ENCODE assay signal across 8 cellular contexts in the genomic region with DNA sequence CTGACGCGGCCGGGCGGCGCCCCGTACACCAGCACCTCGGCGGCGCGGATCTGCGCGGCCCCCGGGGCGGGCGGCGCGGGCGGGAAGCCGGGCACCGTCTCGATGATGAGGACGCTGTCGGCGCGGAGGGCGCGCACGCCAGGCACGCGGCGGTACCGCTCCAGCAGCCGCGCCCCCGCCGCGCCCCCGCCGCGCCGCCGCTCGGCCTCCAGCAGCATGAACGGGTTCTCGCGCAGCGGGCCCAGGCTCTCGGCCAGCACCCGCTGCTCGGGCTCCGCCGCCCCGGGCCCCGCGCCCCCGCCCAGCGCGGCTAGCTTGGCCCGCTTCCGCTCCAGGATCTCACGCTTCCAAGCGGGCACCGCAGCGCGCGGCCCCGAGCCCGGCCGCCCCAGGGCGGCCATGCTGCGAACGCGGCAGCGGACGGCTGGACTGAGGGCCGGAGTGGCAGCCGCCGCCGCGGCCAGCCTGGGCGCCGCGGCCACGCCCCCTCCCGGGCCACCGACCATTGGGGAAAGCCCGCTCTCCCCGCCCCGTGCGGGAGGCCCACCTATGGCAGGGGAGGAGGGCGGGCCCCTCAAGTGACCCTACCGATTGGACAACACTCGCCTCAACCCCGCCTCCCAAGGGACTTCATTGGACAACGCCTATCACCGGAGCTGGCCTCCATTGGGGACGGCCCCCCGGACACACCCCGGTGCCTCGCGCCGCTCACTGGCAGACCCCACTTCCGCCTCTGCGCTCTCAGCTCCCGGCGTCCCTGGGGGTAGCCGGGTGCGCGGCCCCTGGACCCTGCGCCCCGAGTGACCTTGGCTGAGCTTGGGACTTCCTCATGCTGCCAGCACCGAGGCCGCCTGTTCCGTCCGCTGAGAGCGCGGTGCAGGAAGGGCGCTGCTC. TPM values are rescaled to one million over a fixed set of nuclear protein-coding genes. Genes with fewer than 3 reads are reported as not detected.
DNase-seq lines count a peak whose midpoint lies in the region; ATAC-seq and TF ChIP-seq lines count a peak whose summit lies in the region.

A gene with protein sequence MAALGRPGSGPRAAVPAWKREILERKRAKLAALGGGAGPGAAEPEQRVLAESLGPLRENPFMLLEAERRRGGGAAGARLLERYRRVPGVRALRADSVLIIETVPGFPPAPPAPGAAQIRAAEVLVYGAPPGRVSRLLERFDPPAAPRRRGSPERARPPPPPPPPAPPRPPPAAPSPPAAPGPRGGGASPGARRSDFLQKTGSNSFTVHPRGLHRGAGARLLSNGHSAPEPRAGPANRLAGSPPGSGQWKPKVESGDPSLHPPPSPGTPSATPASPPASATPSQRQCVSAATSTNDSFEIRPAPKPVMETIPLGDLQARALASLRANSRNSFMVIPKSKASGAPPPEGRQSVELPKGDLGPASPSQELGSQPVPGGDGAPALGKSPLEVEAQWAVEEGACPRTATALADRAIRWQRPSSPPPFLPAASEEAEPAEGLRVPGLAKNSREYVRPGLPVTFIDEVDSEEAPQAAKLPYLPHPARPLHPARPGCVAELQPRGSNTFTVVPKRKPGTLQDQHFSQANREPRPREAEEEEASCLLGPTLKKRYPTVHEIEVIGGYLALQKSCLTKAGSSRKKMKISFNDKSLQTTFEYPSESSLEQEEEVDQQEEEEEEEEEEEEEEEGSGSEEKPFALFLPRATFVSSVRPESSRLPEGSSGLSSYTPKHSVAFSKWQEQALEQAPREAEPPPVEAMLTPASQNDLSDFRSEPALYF (minus strand): TSS at position 431 of the 894 bp plus-strand sequence. CDS start 30 bp downstream, at position 401.

- CTCF ChIA-PET in IMR-90 (lab: Yijun Ruan, JAX), result no interaction called here

- H3K18ac ChIP-seq in IMR-90 (ENCODE audit: low read depth, low read length), result no peak within 1 kb of the TSS

- intact Hi-C loops in IMR-90 (cut with micrococcal nuclease), result loop anchor here (1.0 kb wide), 1 partner anchor 11 kb away; no protein-coding TSS in a partner anchor
- intact Hi-C loops in mucosa of descending colon (cut with DNase I, micrococcal nuclease), result no loop called here

- H3K27me3 ChIP-seq in IMR-90 (ENCODE audit: control insufficient read depth, insufficient read depth, low read length), result no peaks in the 10 kb centered on the region

- no peak within 1 kb of the TSS for H2BK120ac ChIP-seq in IMR-90 (ENCODE audit: low read depth, low read length)

- H3K9ac ChIP-seq in IMR-90 (ENCODE audit: low read depth, low read length), result peak within 1 kb of the TSS; percentile 93

- H2AK5ac ChIP-seq in IMR-90 (ENCODE audit: low read depth, low read length), result peak within 1 kb of the TSS; percentile 98

- ATAC-seq in GM21528 (IDR thresholded peaks at IDR 0.05; ENCODE audit: low FRiP score, unreplicated experiment), result peak; percentile 77
- peak; percentile 96 for ATAC-seq in IMR-90 (ENCODE audit: low read depth)
- ATAC-seq in mucosa of descending colon, result peak; percentile 82

- H2BK5ac ChIP-seq in IMR-90 (ENCODE audit: low read depth, low read length, poor library complexity, severe bottlenecking), result peak within 1 kb of the TSS; percentile 61

- peak within 1 kb of the TSS; percentile 88 for H3K4me3 ChIP-seq in IMR-90 (ENCODE audit: insufficient read depth, low read depth, low read length)
- peak within 1 kb of the TSS; percentile 56 for H3K4me3 ChIP-seq in mucosa of descending colon

- no TSS peak for BruUV-seq in IMR-90 (replicated peaks; lab: Mats Ljungman, UMichigan)

- H2BK20ac ChIP-seq in IMR-90 (ENCODE audit: low read depth, low read length), result no peak within 1 kb of the TSS

- H4K8ac ChIP-seq in IMR-90 (ENCODE audit: low read depth in 2 of 2, low read length in 2 of 2), result peak within 1 kb of the TSS; percentile 97 to 98

- H3K27ac ChIP-seq in IMR-90 (ENCODE audit: insufficient read depth, low read length) (peak within 1 kb of the TSS; percentile 91), epithelial cell of prostate (peak within 1 kb of the TSS; percentile 36)

- peak within 1 kb of the TSS; percentile 25; the same call in 1 of the 2 replicates for H3K56ac ChIP-seq in IMR-90 (ENCODE audit: extremely low read depth, insufficient read depth, low read length)

- no peak for TF ChIP-seq CTCF in IMR-90 (conservative IDR thresholded peaks at IDR 0.05; ENCODE audit: low read depth, low read length)
- no peak for TF ChIP-seq CTCF in mucosa of descending colon (IDR thresholded peaks at IDR 0.05)

- H3K79me1 ChIP-seq in IMR-90 (ENCODE audit: low read depth in 1 of 2, low read length in 2 of 2), result peaks cover 27 to 80% of the 10 kb centered on the region in 2 experiments

- no peaks in the 10 kb centered on the region for H3K36me3 ChIP-seq in IMR-90 (ENCODE audit: control insufficient read depth, insufficient read depth, low read length)
- peaks cover 3% of the 10 kb centered on the region for H3K36me3 ChIP-seq in mucosa of descending colon (ENCODE audit: low read depth)

- peaks cover 21% of the 10 kb centered on the region for H3K4me1 ChIP-seq in IMR-90 (ENCODE audit: control insufficient read depth, insufficient read depth, low read length)
- H3K4me1 ChIP-seq in mucosa of descending colon (ENCODE audit: low read depth), result peaks cover 60% of the 10 kb centered on the region

- peak within 1 kb of the TSS; percentile 68 for H3K23ac ChIP-seq in IMR-90 (ENCODE audit: low read depth, low read length)

- H2BK15ac ChIP-seq in IMR-90 (ENCODE audit: low read depth, low read length), result no peak within 1 kb of the TSS

- H4K91ac ChIP-seq in IMR-90 (ENCODE audit: insufficient read depth, low read depth, low read length), result peak within 1 kb of the TSS; percentile 93; the same call in 1 of the 2 replicates

- H3K4ac ChIP-seq in IMR-90 (ENCODE audit: low read depth, low read length), result peak within 1 kb of the TSS; percentile 97

- H3K4me2 ChIP-seq in IMR-90 (ENCODE audit: low read depth, low read length), result peak within 1 kb of the TSS; percentile 86

- 0 out of 2 replicates have a peak, but pooled peaks cover 2% of the 10 kb centered on the region for H3K9me1 ChIP-seq in IMR-90 (ENCODE audit: insufficient read depth, low read length)

- peaks cover 37% of the 10 kb centered on the region for H4K20me1 ChIP-seq in IMR-90 (ENCODE audit: insufficient read depth, low read length)

- dilution Hi-C loops in IMR-90 (cut with HindIII; ENCODE audit: low sequenced_read_pairs, unreplicated experiment), result no loop called here

- TF ChIP-seq POLR2A in IMR-90 (IDR thresholded peaks at IDR 0.05; ENCODE audit: low read depth, low read length), result peak; percentile 95

- H2AFZ ChIP-seq in IMR-90 (replicated peaks; ENCODE audit: low read length, poor library complexity), result peak within 1 kb of the TSS; percentile 100

- peak within 1 kb of the TSS; percentile 83 for H4K5ac ChIP-seq in IMR-90 (ENCODE audit: low read depth, low read length)

- H3K9me3 ChIP-seq in IMR-90 (ENCODE audit: control insufficient read depth, insufficient read depth, low read length) (no peaks in the 10 kb centered on the region), mucosa of descending colon (no peaks in the 10 kb centered on the region)

- DNase-seq in DMS 273 (lab: John Stamatoyannopoulos, UW; ENCODE audit: unreplicated experiment) (peak; percentile 99), IMR-90 (peak; percentile 98), OCI-M1 (lab: John Stamatoyannopoulos, UW) (peak; percentile 99), activated T-cell treated with anti-CD3 and anti-CD28 coated beads for 4 hours (peak; percentile 96), epithelial cell of prostate (ENCODE audit: low read depth, low spot score) (peak; percentile 93), mucosa of descending colon (peak; percentile 99)
- DNase-seq in stimulated activated CD8-positive, alpha-beta memory T cell treated with anti-CD3 and anti-CD28 coated beads, Interleukin-4, amount 100 ng/mL, for 24 hours (ENCODE audit: low read depth), result peak; percentile 99

- in situ Hi-C loops in IMR-90 (cut with MboI; ENCODE audit: low sequenced_read_pairs), result no loop called here

- TF ChIP-seq RAD21 in IMR-90 (IDR thresholded peaks at IDR 0.05; ENCODE audit: low read length), result no peak

- POLR2A ChIA-PET in IMR-90 (lab: Charles Lee; ENCODE audit: unreplicated experiment), result interaction anchor here (0.6 to 0.9 kb wide), 3 partner anchors 11 to 40 kb away, joined by 3 to 16 read pairs (median 4); partner anchors contain the start of gene SSNA1

- peak within 1 kb of the TSS; percentile 94 for H2AK9ac ChIP-seq in IMR-90 (replicated peaks; ENCODE audit: low read depth, low read length, poor library complexity)

- 1% methylated on average over 36 of the region's 118 CpGs; no CpG with 5 or more reads in 1 of the 2 experiments for WGBS in IMR-90 (ENCODE audit: extremely low coverage in 2 of 2, insufficient read length in 1 of 2), 2 experiments

- peak within 1 kb of the TSS; percentile 93 for H3K14ac ChIP-seq in IMR-90 (replicated peaks; ENCODE audit: low read depth, low read length)

TF ChIP-seq in IMR-90, 13 proteins besides CTCF, POLR2A, EP300 and RAD21 (continues in another document):
- peak; percentile 84 for TF ChIP-seq USF2 (IDR thresholded peaks at IDR 0.05; ENCODE audit: low read depth, low read length)
- TF ChIP-seq RFX5 (IDR thresholded peaks at IDR 0.05; ENCODE audit: low read depth, low read length), result no peak
- no peak for TF ChIP-seq CEBPB (IDR thresholded peaks at IDR 0.05; ENCODE audit: low read depth, low read length)
- TF ChIP-seq, protein P1, sequence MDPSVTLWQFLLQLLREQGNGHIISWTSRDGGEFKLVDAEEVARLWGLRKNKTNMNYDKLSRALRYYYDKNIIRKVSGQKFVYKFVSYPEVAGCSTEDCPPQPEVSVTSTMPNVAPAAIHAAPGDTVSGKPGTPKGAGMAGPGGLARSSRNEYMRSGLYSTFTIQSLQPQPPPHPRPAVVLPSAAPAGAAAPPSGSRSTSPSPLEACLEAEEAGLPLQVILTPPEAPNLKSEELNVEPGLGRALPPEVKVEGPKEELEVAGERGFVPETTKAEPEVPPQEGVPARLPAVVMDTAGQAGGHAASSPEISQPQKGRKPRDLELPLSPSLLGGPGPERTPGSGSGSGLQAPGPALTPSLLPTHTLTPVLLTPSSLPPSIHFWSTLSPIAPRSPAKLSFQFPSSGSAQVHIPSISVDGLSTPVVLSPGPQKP (IDR thresholded peaks at IDR 0.05; ENCODE audit: borderline replicate concordance, low read depth, low read length), result no peak
- TF ChIP-seq FOS (IDR thresholded peaks at IDR 0.05; ENCODE audit: low read depth, low read length), result peak; percentile 55; the same call in 1 of the 2 replicates
- TF ChIP-seq CHD1 (IDR thresholded peaks at IDR 0.05; ENCODE audit: low read depth, low read length), result no peak

RNA-seq across cellular contexts. Expression of the gene that starts here (rescaled TPM):
- total RNA-seq in IMR-90 (2012; rRNA removed) (1.7 and 1.8 TPM in 2 replicates), mucosa of descending colon (100 to 1,000 TPM in 2 of 3 donors, 10 to 100 TPM in 1; 73.8 to 170 (median 122) TPM)
- 5.3 and 7.1 TPM in 2 replicates for polyA plus RNA-seq in IMR-90 (2012; rRNA removed)
- polyA plus RNA-seq in IMR-90 (2012; cell fraction: cytosol; rRNA removed), result 5.4 and 5.8 TPM in 2 replicates
- 6.4 and 17.7 TPM in 2 replicates for polyA plus RNA-seq in IMR-90 (2012; cell fraction: nucleus; rRNA removed; ENCODE audit: low replicate concordance)

Comparison
In these comparisons a context has a peak if more than half of its experiments do, and no peak if none do; other contexts are left out.
1. Peak in every context shown above with its lines: DNase-seq, ATAC-seq, H3K4me3 ChIP-seq and H3K27ac ChIP-seq.
2. RNA of the gene that starts here (total RNA-seq): 73.8 to 170 TPM in mucosa of descending colon; 1.7 to 1.8 TPM in IMR-90; every median in the first group is over 10 times any median in the second.